In genomic region chr5:107673368-107674136, GRCh38 we compare ENCODE assay signal across 8 cellular contexts. TPM values are rescaled to one million over a fixed set of nuclear protein-coding genes. Genes with fewer than 3 reads are reported as not detected.
A peak's percentile ranks its signal among the peaks of the same experiment; 100 is the strongest.
DNase-seq lines count a peak whose midpoint lies in the region; ATAC-seq and TF ChIP-seq lines count a peak whose summit lies in the region.

No MANE protein-coding gene starts in this region.

- peak overlapping the region in 7 of 8 donors; percentile 10 to 75 (median 65) for H3K27ac ChIP-seq in spleen

- H3K36me3 ChIP-seq in spleen: no peaks in the 10 kb centered on the region

- H3K4me1 ChIP-seq in spleen: peaks cover 17 to 49% (median 46%) of the 10 kb centered on the region in 6 donors

- H3K27me3 ChIP-seq in spleen (replicated peaks in 1 of 7): peaks cover 0 to 90% (median 46%) of the 10 kb centered on the region in 7 donors

- POLR2A ChIA-PET in WTC11 (lab: Charles Lee): no interaction called here

- intact Hi-C loops in spleen (cut with DNase I; ENCODE audit: low total_unique reads): no loop called here

- in situ Hi-C loops in ACHN (cut with HindIII; ENCODE audit: low pct_ligation_motif_present, low pct_unique_long_range_greater_than_20kb, low sequenced_read_pairs): no loop called here

- TF ChIP-seq POLR2A in spleen (IDR thresholded peaks at IDR 0.05): no peak

- H3K4me3 Mint-ChIP-seq in WTC11: peak overlapping the region; percentile 92

- H3K4me1 Mint-ChIP-seq in WTC11: peaks cover 27% of the 10 kb centered on the region

- no peaks in the 10 kb centered on the region for H3K9me3 ChIP-seq in spleen

- CTCF ChIA-PET in WTC11 (lab: Charles Lee): interaction anchor here (1.0 to 1.8 kb wide), 5 partner anchors 18 to 425 kb away, joined by 3 to 6 read pairs (median 4); no protein-coding TSS in a partner anchor

- no peaks in the 10 kb centered on the region for H3K36me3 Mint-ChIP-seq in WTC11

- WGBS in spleen, 5 donors: 1 to 2% (median 2%) methylated on average over 24 to 32 of the region's 32 CpGs

- H3K27me3 Mint-ChIP-seq in WTC11 (ENCODE audit: low read depth): peaks cover 24% of the 10 kb centered on the region

- H3K27ac Mint-ChIP-seq in WTC11: no peak overlapping the region

- TF ChIP-seq CTCF in WTC11 (IDR thresholded peaks at IDR 0.05) (peak; percentile 92), spleen (IDR thresholded peaks at IDR 0.05 in 8 of 11, conservative IDR thresholded peaks at IDR 0.05 in 3 of 11) (peak; percentile 67 to 96 (median 90))

- H3K4me3 ChIP-seq in spleen: peak overlapping the region; percentile 15 to 74 (median 54)

- DNase-seq in ACHN (peak; percentile 90), NCI-H2171 (lab: John Stamatoyannopoulos, UW) (peak; percentile 64), WTC11 (ENCODE audit: low spot score) (peak; percentile 94), iris pigment epithelial cell (ENCODE audit: low read depth) (peak; percentile 94), spleen (peak; percentile 90)
- peak; percentile 42 for DNase-seq in central memory CD4-positive, alpha-beta T cell

- no peaks in the 10 kb centered on the region for H3K9me3 Mint-ChIP-seq in WTC11

- ATAC-seq in GM18861 (IDR thresholded peaks at IDR 0.05; ENCODE audit: unreplicated experiment) (peak; percentile 85), HG03097 (IDR thresholded peaks at IDR 0.05; ENCODE audit: low FRiP score, unreplicated experiment) (peak; percentile 77), WTC11 (peak; percentile 19)

TF ChIP-seq in WTC11, 78 proteins besides CTCF, POLR2A, EP300 and RAD21:
- TF ChIP-seq HMGXB4 (CRISPR knock-in tag; IDR thresholded peaks at IDR 0.05) (peak; percentile 5; the same call in 1 of the 2 replicates), EMX1 (CRISPR knock-in tag; IDR thresholded peaks at IDR 0.05) (no peak), SP1 (CRISPR knock-in tag; conservative IDR thresholded peaks at IDR 0.05) (no peak), CREB1 (CRISPR knock-in tag; IDR thresholded peaks at IDR 0.05) (no peak), TCF7 (CRISPR knock-in tag; IDR thresholded peaks at IDR 0.05; ENCODE audit: low read depth) (no peak), RORB (CRISPR knock-in tag; IDR thresholded peaks at IDR 0.05) (no peak), ZNF416 (CRISPR knock-in tag; IDR thresholded peaks at IDR 0.05) (no peak)

RNA-seq across cellular contexts. Expression of gene EFNA5, which starts 2.8 kb away (rescaled TPM):
- total RNA-seq in WTC11 (2021): 17.4 to 23.6 TPM (median 23.2 TPM) in 3 replicates
- 10 to 100 TPM in 6 of 7 donors, 1 to 10 TPM in 1; 3.7 to 29.0 (median 14.2) TPM for total RNA-seq in spleen
- under 1 TPM; 0.33 to 0.96 (median 0.37) TPM for polyA plus RNA-seq in spleen

Comparison
In these comparisons a context has a peak if more than half of its experiments do, and no peak if none do; other contexts are left out.
1. Peak in every context shown above with its lines: DNase-seq, ATAC-seq, H3K4me3 ChIP-seq and H3K27ac ChIP-seq.
2. DNase-seq: peak in every context shown above with its lines; median percentile 94 in WTC11; 94 in iris pigment epithelial cell; 90 in ACHN; 90 in spleen; 64 in NCI-H2171; 42 in central memory CD4-positive, alpha-beta T cell.
3. ATAC-seq: peak in every context shown above with its lines; median percentile 85 in GM18861; 77 in HG03097; 19 in WTC11.